9 cellular contexts compared by ENCODE assay signal in genomic region chr22:23767673-23768548, GRCh38. TPM values are rescaled to one million over a fixed set of nuclear protein-coding genes. Genes with fewer than 3 reads are reported as not detected.
DNase-seq lines count a peak whose midpoint lies in the region; ATAC-seq, FAIRE-seq and TF ChIP-seq lines count a peak whose summit lies in the region.
"Had no signal": no experiment of that assay in that cellular context is flagged by ENCODE, and none has a peak within 500 bp of the region (broad histone marks: within the 10 kb centered on the region; RNA-seq: fewer than 3 reads in every experiment).

CHCHD10 (minus strand) TSS chr22:23767972; CDS start chr22:23767874, 98 bp downstream.

- no peaks in the 10 kb centered on the region for H3K36me3 ChIP-seq in fibroblast of lung (ENCODE audit: control insufficient read depth, insufficient read depth, low read length)
- peaks cover 0 to 12% (median 0%) of the 10 kb centered on the region in 3 experiments for H3K36me3 ChIP-seq in naive thymus-derived CD4-positive, alpha-beta T cell (ENCODE audit: control insufficient read depth in 2 of 3, insufficient read depth in 3 of 3, low read length in 3 of 3)

- H3K4me1 Mint-ChIP-seq in naive thymus-derived CD4-positive, alpha-beta T cell, result peaks cover 3 to 52% (median 38%) of the 10 kb centered on the region in 7 donors
- peaks cover 52 to 83% of the 10 kb centered on the region in 2 donors for H3K4me1 Mint-ChIP-seq in stimulated activated naive B cell treated with anti-CD40 and anti-IgM and Interleukin-4, amounts not matched to agents 10 μg/mL and 1 μg/mL and 100 μg/mL, for 72 hours

- peak within 1 kb of the TSS; percentile 87 for H3K4me2 ChIP-seq in fibroblast of lung (ENCODE audit: extremely low read depth, insufficient read depth, low read length)

- peaks cover 5% of the 10 kb centered on the region for H3K4me1 ChIP-seq in fibroblast of lung (ENCODE audit: control insufficient read depth, extremely low read depth, insufficient read depth, low read length)
- H3K4me1 ChIP-seq in naive thymus-derived CD4-positive, alpha-beta T cell (ENCODE audit: control insufficient read depth in 2 of 2, insufficient read depth in 2 of 2, low read length in 2 of 2), result peaks cover 27 to 37% of the 10 kb centered on the region in 2 donors

- POLR2A ChIA-PET in naive thymus-derived CD4-positive, alpha-beta T cell (lab: Charles Lee), result interaction anchor here (0.6 to 8.9 kb wide), 7 partner anchors 8 to 385 kb away, joined by 3 to 62 read pairs (median 5); partner anchors contain the start of genes SMARCB1 and ZNF70

- no peaks in the 10 kb centered on the region for H3K27me3 ChIP-seq in fibroblast of lung (ENCODE audit: control insufficient read depth, insufficient read depth, low read length)
- no peaks in the 10 kb centered on the region for H3K27me3 ChIP-seq in naive thymus-derived CD4-positive, alpha-beta T cell (ENCODE audit: control insufficient read depth in 2 of 2, insufficient read depth in 2 of 2, low read length in 2 of 2)

- peak; percentile 80 for ATAC-seq in naive thymus-derived CD4-positive, alpha-beta T cell
- peak; percentile 65 to 72 for ATAC-seq in stimulated activated naive B cell treated with anti-CD40 and anti-IgM and Interleukin-4, amounts not matched to agents 10 μg/mL and 1 μg/mL and 100 μg/mL, for 72 hours (replicated peaks)

- H3K27ac ChIP-seq in fibroblast of lung (ENCODE audit: insufficient read depth, low read length), result no peak within 1 kb of the TSS
- H3K27ac ChIP-seq in naive thymus-derived CD4-positive, alpha-beta T cell (ENCODE audit: low read depth, low read length), result peak within 1 kb of the TSS; percentile 85

- peak within 1 kb of the TSS in 8 of 9 donors; percentile 42 to 82 (median 64) for H3K27ac Mint-ChIP-seq in naive thymus-derived CD4-positive, alpha-beta T cell
- peak within 1 kb of the TSS; percentile 97 for H3K27ac Mint-ChIP-seq in stimulated activated naive B cell treated with anti-CD40 and anti-IgM and Interleukin-4, amounts not matched to agents 10 μg/mL and 1 μg/mL and 100 μg/mL, for 72 hours

- CTCF ChIA-PET in naive thymus-derived CD4-positive, alpha-beta T cell (lab: Charles Lee), result interaction anchor here (0.6 to 0.9 kb wide), 3 partner anchors 29 to 84 kb away, joined by 3 to 4 read pairs (median 3); no protein-coding TSS in a partner anchor

- H3K4me3 Mint-ChIP-seq in naive thymus-derived CD4-positive, alpha-beta T cell, result peak within 1 kb of the TSS; percentile 63 to 88 (median 83)
- H3K4me3 Mint-ChIP-seq in stimulated activated naive B cell treated with anti-CD40 and anti-IgM and Interleukin-4, amounts not matched to agents 10 μg/mL and 1 μg/mL and 100 μg/mL, for 72 hours, result peak within 1 kb of the TSS; percentile 93 to 96

- TF ChIP-seq CTCF in fibroblast of lung (conservative IDR thresholded peaks at IDR 0.05 in 1 of 2, IDR thresholded peaks at IDR 0.05 in 1 of 2; ENCODE audit: low read depth in 1 of 2, low read length in 2 of 2), result peak; percentile 63 to 78

- H3K9ac ChIP-seq in fibroblast of lung (ENCODE audit: insufficient read depth, low read length), result peak within 1 kb of the TSS; percentile 17

- H3K79me2 ChIP-seq in fibroblast of lung (ENCODE audit: control insufficient read depth, insufficient read depth, low read length), result no peaks in the 10 kb centered on the region

- H4K20me1 ChIP-seq in fibroblast of lung (ENCODE audit: control insufficient read depth, extremely low read depth, insufficient read depth, low read length), result no peaks in the 10 kb centered on the region

- peaks cover 0 to 4% (median 0%) of the 10 kb centered on the region in 5 donors for H3K36me3 Mint-ChIP-seq in naive thymus-derived CD4-positive, alpha-beta T cell
- peaks cover 7 to 23% of the 10 kb centered on the region in 2 donors for H3K36me3 Mint-ChIP-seq in stimulated activated naive B cell treated with anti-CD40 and anti-IgM and Interleukin-4, amounts not matched to agents 10 μg/mL and 1 μg/mL and 100 μg/mL, for 72 hours

- H3K4me3 ChIP-seq in fibroblast of lung (replicated peaks in 1 of 4; ENCODE audit: control extremely low read depth in 1 of 4, insufficient read depth in 1 of 4, low read depth in 3 of 4, low read length in 4 of 4), result peak within 1 kb of the TSS; percentile 50 to 62 (median 55)
- H3K4me3 ChIP-seq in naive thymus-derived CD4-positive, alpha-beta T cell (ENCODE audit: low read length), result peak within 1 kb of the TSS; percentile 92

- intact Hi-C loops in naive thymus-derived CD4-positive, alpha-beta T cell (cut with micrococcal nuclease), result loop anchor here (1.0 to 10.0 kb wide), 7 partner anchors 17 to 143 kb away; partner anchors contain the start of genes DERL3 (in 2 of the 2) and ZNF70 (in 2 of the 2)

- peak within 1 kb of the TSS; percentile 66 for H2AFZ ChIP-seq in fibroblast of lung (ENCODE audit: low read length)

- peak; percentile 19 to 36 for DNase-seq in NCI-H187 (lab: John Stamatoyannopoulos, UW)
- no peak for DNase-seq in NCI-H187 treated with DMSO at 0.1 percent for 48 hours (lab: John Stamatoyannopoulos, UW)
- peak; percentile 71 for DNase-seq in HTR-8/SVneo (ENCODE audit: insufficient read length, low spot score)
- peak; percentile 65 for DNase-seq in activated T-helper 1 cell treated with Interleukin-2 at 50 U/mL for 16 hours (ENCODE audit: low read depth)
- peak; percentile 53 to 74 for DNase-seq in fibroblast of lung (ENCODE audit: low read depth in 2 of 2)
- peak; percentile 63 to 84 (median 75) for DNase-seq in naive thymus-derived CD4-positive, alpha-beta T cell
- DNase-seq in stimulated activated naive B cell treated with anti-CD40 and anti-IgM and Interleukin-4, amounts not matched to agents 10 μg/mL and 1 μg/mL and 100 μg/mL, for 72 hours, result peak; percentile 79

- H3K9me3 Mint-ChIP-seq in naive thymus-derived CD4-positive, alpha-beta T cell, result no peaks in the 10 kb centered on the region
- no peaks in the 10 kb centered on the region for H3K9me3 Mint-ChIP-seq in stimulated activated naive B cell treated with anti-CD40 and anti-IgM and Interleukin-4, amounts not matched to agents 10 μg/mL and 1 μg/mL and 100 μg/mL, for 72 hours

- peaks cover 0 to 4% (median 0%) of the 10 kb centered on the region in 5 donors for H3K27me3 Mint-ChIP-seq in naive thymus-derived CD4-positive, alpha-beta T cell
- H3K27me3 Mint-ChIP-seq in stimulated activated naive B cell treated with anti-CD40 and anti-IgM and Interleukin-4, amounts not matched to agents 10 μg/mL and 1 μg/mL and 100 μg/mL, for 72 hours, result no peaks in the 10 kb centered on the region

- no peaks in the 10 kb centered on the region for H3K9me3 ChIP-seq in fibroblast of lung (ENCODE audit: control insufficient read depth, insufficient read depth, low read depth, low read length)
- no peaks in the 10 kb centered on the region for H3K9me3 ChIP-seq in naive thymus-derived CD4-positive, alpha-beta T cell (ENCODE audit: control insufficient read depth in 2 of 3, low read length in 3 of 3)

- FAIRE-seq in HTR-8/SVneo (lab: Jason Lieb, UNC), result no peak
- FAIRE-seq: G401.6 had no signal

TF ChIP-seq in PFSK-1, 5 proteins besides CTCF, POLR2A, EP300 and RAD21:
- TF ChIP-seq POLR2AphosphoS5 (IDR thresholded peaks at IDR 0.05; ENCODE audit: low read depth, low read length) (peak; percentile 90), TAF1 (IDR thresholded peaks at IDR 0.05; ENCODE audit: borderline replicate concordance, insufficient read depth, low read length) (peak; percentile 55; the same call in 1 of the 2 replicates), SIN3A (IDR thresholded peaks at IDR 0.05; ENCODE audit: borderline replicate concordance, insufficient read depth, low read length) (0 out of 2 replicates have a peak, but pooled peaks have one; percentile 45), FOXP2 (optimal IDR thresholded peaks at IDR 0.05; ENCODE audit: borderline replicate concordance, extremely low read depth, extremely low read length, insufficient read depth) (no peak), REST (IDR thresholded peaks at IDR 0.05; ENCODE audit: insufficient read depth in 1 of 2, low read depth in 2 of 2, low read length in 2 of 2) (peak; percentile 12 to 28; a peak in 1 of 4 replicates)

RNA-seq across cellular contexts. Expression of gene CHCHD10, which starts in this region (rescaled TPM):
- 589 TPM for polyA plus RNA-seq in PFSK-1 (2012; ENCODE audit: insufficient read length, low read depth)
- total RNA-seq in fibroblast of lung, result 3.6 and 5.4 TPM in 2 replicates
- 7.5 and 11.4 TPM in 2 replicates for polyA plus RNA-seq in fibroblast of lung
- polyA plus RNA-seq in fibroblast of lung (2012), result 63.1 and 73.8 TPM in 2 replicates
- polyA minus RNA-seq in fibroblast of lung (ENCODE audit: low replicate concordance), result 161 and 265 TPM in 2 replicates
- 10 to 100 TPM; 38.2 to 56.1 (median 46.4) TPM for total RNA-seq in naive thymus-derived CD4-positive, alpha-beta T cell
- 10 to 100 TPM; 25.6 to 32.8 TPM for polyA plus RNA-seq in naive thymus-derived CD4-positive, alpha-beta T cell
